7 cellular contexts compared by ENCODE assay signal in genomic region chr17:18119938-18120337, GRCh38. TPM values are rescaled to one million over a fixed set of nuclear protein-coding genes. Genes with fewer than 3 reads are reported as not detected.
"Had no signal": no experiment of that assay in that cellular context is flagged by ENCODE, and none has a peak within 500 bp of the region (broad histone marks: within the 10 kb centered on the region; RNA-seq: fewer than 3 reads in every experiment).

No MANE protein-coding gene starts in this region.

- H3K36me3 Mint-ChIP-seq: IgD-negative memory B cell had no signal

- DNase-seq: IMR-90, KBM-7 had no signal

- H3K4me3 Mint-ChIP-seq: IgD-negative memory B cell had no signal

- H3K4me3 ChIP-seq: K562 had no signal

- ATAC-seq: HepG2, K562 had no signal

- H3K27ac Mint-ChIP-seq: IgD-negative memory B cell had no signal

- H3K27ac ChIP-seq: HL-60 had no signal

RNA-seq across cellular contexts. Expression of gene MYO15A, which starts 11.4 kb away (rescaled TPM):
- total RNA-seq: HT1080 had no signal
